Comparison of ENCODE assay signal across 1 cellular context in genomic region chr17:50151937-50152547, GRCh38.
TF ChIP-seq lines count a peak whose summit lies in the region.

No MANE protein-coding gene starts in this region.

TF ChIP-seq in GM12878, 131 proteins besides CTCF, POLR2A, EP300 and RAD21 (continues in another document):
- TF ChIP-seq LARP7 (IDR thresholded peaks at IDR 0.05): no peak
- peak; percentile 73 for TF ChIP-seq IRF4 (IDR thresholded peaks at IDR 0.05; ENCODE audit: low read depth, low read length)
- TF ChIP-seq MTA2 (IDR thresholded peaks at IDR 0.05; ENCODE audit: low read depth): peak; percentile 54
- peak; percentile 49; the same call in 1 of the 2 replicates for TF ChIP-seq ZNF217 (IDR thresholded peaks at IDR 0.05)
- TF ChIP-seq CREM (IDR thresholded peaks at IDR 0.05; ENCODE audit: low read depth): 0 out of 2 replicates have a peak, but pooled peaks have one; percentile 22
- TF ChIP-seq EZH2 (IDR thresholded peaks at IDR 0.05; ENCODE audit: borderline replicate concordance, control insufficient read depth, low read depth, low read length): no peak
- TF ChIP-seq PRDM15 (CRISPR knock-in tag; IDR thresholded peaks at IDR 0.05): no peak
- TF ChIP-seq BRCA1 (IDR thresholded peaks at IDR 0.05; ENCODE audit: low read depth, low read length): no peak
- no peak for TF ChIP-seq ASH2L (IDR thresholded peaks at IDR 0.05; ENCODE audit: borderline replicate concordance, low read depth)
- peak; percentile 91 for TF ChIP-seq EED (IDR thresholded peaks at IDR 0.05; ENCODE audit: low read depth)
- TF ChIP-seq ATF3 (IDR thresholded peaks at IDR 0.05; ENCODE audit: borderline replicate concordance, extremely low read depth, low read depth, low read length): no peak
- no peak for TF ChIP-seq JUNB (IDR thresholded peaks at IDR 0.05)
- 0 out of 2 replicates have a peak, but pooled peaks have one; percentile 47 for TF ChIP-seq BCL11A (IDR thresholded peaks at IDR 0.05; ENCODE audit: low read depth, low read length)
- peak; percentile 34; the same call in 1 of the 2 replicates for TF ChIP-seq ATF7 (IDR thresholded peaks at IDR 0.05; ENCODE audit: low read depth)
- TF ChIP-seq CHD2 (IDR thresholded peaks at IDR 0.05; ENCODE audit: borderline replicate concordance, low read depth, low read length): peak; percentile 73
- TF ChIP-seq SUZ12 (IDR thresholded peaks at IDR 0.05; ENCODE audit: unreplicated experiment): no peak
- TF ChIP-seq E4F1 (IDR thresholded peaks at IDR 0.05; ENCODE audit: borderline replicate concordance, partially characterized antibody): peak; percentile 90
- TF ChIP-seq RB1 (IDR thresholded peaks at IDR 0.05; ENCODE audit: borderline replicate concordance): peak; percentile 93
- TF ChIP-seq ZNF687 (IDR thresholded peaks at IDR 0.05): 0 out of 2 replicates have a peak, but pooled peaks have one; percentile 27
- peak; percentile 73; the same call in 1 of the 3 replicates for TF ChIP-seq POU2F2 (IDR thresholded peaks at IDR 0.05; ENCODE audit: borderline replicate concordance, low read depth, low read length)
- no peak for TF ChIP-seq STAT3 (IDR thresholded peaks at IDR 0.05; ENCODE audit: low read depth, low read length)
- TF ChIP-seq ZNF274 (IDR thresholded peaks at IDR 0.05; ENCODE audit: insufficient read depth, insufficient read length): no peak
- TF ChIP-seq SKIL (IDR thresholded peaks at IDR 0.05; ENCODE audit: low read depth, poor library complexity, severe bottlenecking): peak; percentile 45
- TF ChIP-seq YBX1 (IDR thresholded peaks at IDR 0.05): no peak
- TF ChIP-seq IRF3 (IDR thresholded peaks at IDR 0.05): no peak
- peak; percentile 80 for TF ChIP-seq MLLT1 (IDR thresholded peaks at IDR 0.05)
- TF ChIP-seq IKZF1 (conservative IDR thresholded peaks at IDR 0.05): peak; percentile 97
- TF ChIP-seq SMARCA5 (IDR thresholded peaks at IDR 0.05): peak; percentile 41; the same call in 1 of the 2 replicates
- no peak for TF ChIP-seq ZSCAN29 (IDR thresholded peaks at IDR 0.05)
- peak; percentile 58 for TF ChIP-seq SPI1 (IDR thresholded peaks at IDR 0.05; ENCODE audit: borderline replicate concordance, insufficient read depth, low read depth, low read length)
- TF ChIP-seq RELB (IDR thresholded peaks at IDR 0.05; ENCODE audit: low read depth): peak; percentile 99
- no peak for TF ChIP-seq KDM1A (IDR thresholded peaks at IDR 0.05; ENCODE audit: borderline replicate concordance)
- no peak for TF ChIP-seq E2F4 (IDR thresholded peaks at IDR 0.05; ENCODE audit: low read depth, low read length)
- no peak for TF ChIP-seq RELA (IDR thresholded peaks at IDR 0.05; ENCODE audit: borderline replicate concordance, partially characterized antibody)
- TF ChIP-seq CHD4 (IDR thresholded peaks at IDR 0.05): no peak
- peak; percentile 94 for TF ChIP-seq NBN (IDR thresholded peaks at IDR 0.05)
- TF ChIP-seq HDGF (IDR thresholded peaks at IDR 0.05): peak; percentile 96
- TF ChIP-seq FOS (IDR thresholded peaks at IDR 0.05; ENCODE audit: borderline replicate concordance, extremely low read depth, insufficient read length): no peak
- TF ChIP-seq NFYA (IDR thresholded peaks at IDR 0.05; ENCODE audit: borderline replicate concordance, low read depth, low read length): no peak
- peak; percentile 23 for TF ChIP-seq BCL3 (IDR thresholded peaks at IDR 0.05; ENCODE audit: borderline replicate concordance, insufficient read depth, low read depth, low read length, poor library complexity, severe bottlenecking)
- TF ChIP-seq RFX5 (IDR thresholded peaks at IDR 0.05; ENCODE audit: low read depth, low read length): no peak
